ENCODE assay signal across 22 cellular contexts in the genomic region with DNA sequence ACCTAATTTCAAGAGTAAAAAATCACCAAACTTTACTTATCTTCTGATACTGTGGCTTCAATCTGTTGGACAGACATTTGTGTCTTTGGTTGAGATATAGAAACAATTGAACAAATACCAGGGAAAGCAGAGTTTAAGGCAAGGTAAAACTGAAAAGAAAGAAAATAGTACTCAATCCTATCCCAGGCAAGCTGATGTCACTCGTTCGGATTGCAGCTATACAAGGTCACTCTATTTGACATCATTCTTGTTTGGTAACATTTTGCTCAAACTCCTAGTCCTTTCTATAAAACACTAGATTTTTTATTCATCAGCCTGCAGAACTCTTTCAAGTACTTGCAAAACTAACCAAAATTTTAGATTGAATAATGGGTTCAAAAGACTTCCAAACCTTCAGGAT.
DNase-seq lines count a peak whose midpoint lies in the region; ATAC-seq and TF ChIP-seq lines count a peak whose summit lies in the region.
"Had no signal": no experiment of that assay in that cellular context is flagged by ENCODE, and none has a peak within 500 bp of the region (broad histone marks: within the 10 kb centered on the region; RNA-seq: fewer than 3 reads in every experiment).

No MANE protein-coding gene starts in this region.

- H3K9me2 ChIP-seq in hepatocyte (replicated peaks; ENCODE audit: insufficient read depth), result no peaks in the 10 kb centered on the region

- H3K4me2 ChIP-seq in smooth muscle cell (no peak overlapping the region), hepatocyte (no peak overlapping the region)
- H3K4me2 ChIP-seq: GM23338 had no signal

- H3K79me2 ChIP-seq in smooth muscle cell (ENCODE audit: low read depth), result peaks cover 3% of the 10 kb centered on the region
- no peaks in the 10 kb centered on the region for H3K79me2 ChIP-seq in hepatocyte

- TF ChIP-seq CTCF in smooth muscle cell (IDR thresholded peaks at IDR 0.05; ENCODE audit: borderline replicate concordance, insufficient read depth, poor library complexity, severe bottlenecking), result no peak
- TF ChIP-seq CTCF in hepatocyte (IDR thresholded peaks at IDR 0.05; ENCODE audit: poor library complexity), result no peak

- peak overlapping the region; percentile 63 for H3K27ac ChIP-seq in smooth muscle cell (ENCODE audit: low read depth)
- H3K27ac ChIP-seq in hepatocyte, result no peak overlapping the region
- H3K27ac ChIP-seq: 22Rv1, BLaER1, C4-2B had no signal

- no peaks in the 10 kb centered on the region for H3K36me3 ChIP-seq in smooth muscle cell (ENCODE audit: low read depth)
- no peaks in the 10 kb centered on the region for H3K36me3 ChIP-seq in hepatocyte (replicated peaks; ENCODE audit: insufficient read depth, low read depth)
- H3K36me3 ChIP-seq: BLaER1 had no signal

- no peak overlapping the region for H3K9ac ChIP-seq in smooth muscle cell (ENCODE audit: low read depth)
- H3K9ac ChIP-seq: BLaER1 had no signal

- no peaks in the 10 kb centered on the region for H3K27me3 Mint-ChIP-seq in activated T-cell treated with anti-CD3 and anti-CD28 coated beads, Interleukin-2, amount 50 U/mL, for 24 hours
- H3K27me3 Mint-ChIP-seq in activated T-cell treated with anti-CD3 and anti-CD28 coated beads, Interleukin-2, amount 50 U/mL, for 72 hours (ENCODE audit: low read depth), result no peaks in the 10 kb centered on the region
- no peaks in the 10 kb centered on the region for H3K27me3 Mint-ChIP-seq in activated T-helper 1 cell treated with anti-CD3 and anti-CD28 coated beads, Interleukin-12 subunit alpha, Interleukin-12 subunit beta, Interleukin-2, Interleukin-4 antibody, amounts not matched to agents 30 ng/mL and 10 ng/mL and 1 ng/mL, durations not matched to agents 14 hours and 24 hours and 36 hours (ENCODE audit: insufficient read depth)
- H3K27me3 Mint-ChIP-seq: B cell; CD4-positive, CD25-positive, alpha-beta regulatory T cell had no signal

- H3K4me3 ChIP-seq in smooth muscle cell (no peak overlapping the region), hepatocyte (no peak overlapping the region)
- H3K4me3 ChIP-seq: BLaER1, GM12878, GM23338 had no signal

- no peaks in the 10 kb centered on the region for H3K36me3 Mint-ChIP-seq in activated T-cell treated with anti-CD3 and anti-CD28 coated beads, Interleukin-2, amount 50 U/mL, for 24 hours (ENCODE audit: low read depth)
- no peaks in the 10 kb centered on the region for H3K36me3 Mint-ChIP-seq in activated T-cell treated with anti-CD3 and anti-CD28 coated beads, Interleukin-2, amount 50 U/mL, for 72 hours (ENCODE audit: insufficient read depth in 2 of 2)
- H3K36me3 Mint-ChIP-seq in activated T-helper 1 cell treated with anti-CD3 and anti-CD28 coated beads, Interleukin-12 subunit alpha, Interleukin-12 subunit beta, Interleukin-2, Interleukin-4 antibody, amounts not matched to agents 30 ng/mL and 10 ng/mL and 1 ng/mL, durations not matched to agents 14 hours and 24 hours and 36 hours (ENCODE audit: low read depth), result peaks cover 2% of the 10 kb centered on the region
- H3K36me3 Mint-ChIP-seq: CD4-positive, CD25-positive, alpha-beta regulatory T cell; CD8-positive, alpha-beta T cell had no signal

- peaks cover 85% of the 10 kb centered on the region for H3K4me1 Mint-ChIP-seq in activated T-cell treated with anti-CD3 and anti-CD28 coated beads, Interleukin-2, amount 50 U/mL, for 24 hours (ENCODE audit: low read depth)
- H3K4me1 Mint-ChIP-seq in activated T-cell treated with anti-CD3 and anti-CD28 coated beads, Interleukin-2, amount 50 U/mL, for 72 hours (ENCODE audit: low read depth), result peaks cover 90% of the 10 kb centered on the region
- H3K4me1 Mint-ChIP-seq in activated T-helper 1 cell treated with anti-CD3 and anti-CD28 coated beads, Interleukin-12 subunit alpha, Interleukin-12 subunit beta, Interleukin-2, Interleukin-4 antibody, amounts not matched to agents 30 ng/mL and 10 ng/mL and 1 ng/mL, durations not matched to agents 14 hours and 24 hours and 36 hours (ENCODE audit: low read depth), result peaks cover 78% of the 10 kb centered on the region

- H3F3A ChIP-seq in smooth muscle cell (ENCODE audit: low read depth), result peaks cover 34% of the 10 kb centered on the region

- peaks cover 3% of the 10 kb centered on the region for H3K9me3 Mint-ChIP-seq in activated T-cell treated with anti-CD3 and anti-CD28 coated beads, Interleukin-2, amount 50 U/mL, for 24 hours
- H3K9me3 Mint-ChIP-seq in activated T-cell treated with anti-CD3 and anti-CD28 coated beads, Interleukin-2, amount 50 U/mL, for 72 hours, result no peaks in the 10 kb centered on the region
- H3K9me3 Mint-ChIP-seq in activated T-helper 1 cell treated with anti-CD3 and anti-CD28 coated beads, Interleukin-12 subunit alpha, Interleukin-12 subunit beta, Interleukin-2, Interleukin-4 antibody, amounts not matched to agents 30 ng/mL and 10 ng/mL and 1 ng/mL, durations not matched to agents 14 hours and 24 hours and 36 hours, result no peaks in the 10 kb centered on the region
- H3K9me3 Mint-ChIP-seq: CD4-positive, CD25-positive, alpha-beta regulatory T cell; CD8-positive, alpha-beta T cell; GM23338; H9 had no signal

- intact Hi-C loops in activated T-helper 1 cell treated with anti-CD3 and anti-CD28 coated beads, Interleukin-12 subunit alpha, Interleukin-12 subunit beta, Interleukin-2, Interleukin-4 antibody, amounts not matched to agents 30 ng/mL and 10 ng/mL and 1 ng/mL, durations not matched to agents 14 hours and 24 hours and 36 hours (cut with micrococcal nuclease), result loop anchor here (5.0 kb wide), 4 partner anchors 348 to 563 kb away; no protein-coding TSS in a partner anchor

- H2AFZ ChIP-seq in smooth muscle cell (ENCODE audit: low read depth) (no peak overlapping the region), hepatocyte (no peak overlapping the region)
- H2AFZ ChIP-seq: GM23338 had no signal

- no peaks in the 10 kb centered on the region for H3K9me3 ChIP-seq in smooth muscle cell (replicated peaks; ENCODE audit: low read depth)
- no peaks in the 10 kb centered on the region for H3K9me3 ChIP-seq in hepatocyte (ENCODE audit: low read depth)
- H3K9me3 ChIP-seq: BLaER1, Caco-2 had no signal

- 65% methylated on average over 2 of the region's 2 CpGs for WGBS in smooth muscle cell (ENCODE audit: low lambda C conversion rate)
- WGBS in hepatocyte (ENCODE audit: low lambda C conversion rate, missing lambda C conversion rate), result 79% methylated on average over 2 of the region's 2 CpGs

- no peak for ATAC-seq in activated T-cell treated with anti-CD3 and anti-CD28 coated beads, Interleukin-2, amount 50 U/mL, for 72 hours (replicated peaks in 1 of 2)
- ATAC-seq: CD8-positive, alpha-beta T cell; GM12878; GM23338; HCT116 had no signal

- peak overlapping the region; percentile 53 for H3K27ac Mint-ChIP-seq in activated T-cell treated with anti-CD3 and anti-CD28 coated beads, Interleukin-2, amount 50 U/mL, for 24 hours
- no peak overlapping the region for H3K27ac Mint-ChIP-seq in activated T-cell treated with anti-CD3 and anti-CD28 coated beads, Interleukin-2, amount 50 U/mL, for 72 hours
- H3K27ac Mint-ChIP-seq in activated T-helper 1 cell treated with anti-CD3 and anti-CD28 coated beads, Interleukin-12 subunit alpha, Interleukin-12 subunit beta, Interleukin-2, Interleukin-4 antibody, amounts not matched to agents 30 ng/mL and 10 ng/mL and 1 ng/mL, durations not matched to agents 14 hours and 24 hours and 36 hours, result peak overlapping the region; percentile 32
- H3K27ac Mint-ChIP-seq: B cell; CD8-positive, alpha-beta T cell; GM23338; H9 had no signal

- no peaks in the 10 kb centered on the region for H3K27me3 ChIP-seq in smooth muscle cell (ENCODE audit: low read depth)
- H3K27me3 ChIP-seq in hepatocyte, result no peaks in the 10 kb centered on the region
- H3K27me3 ChIP-seq: BLaER1 had no signal

- no peak overlapping the region for H3K4me3 Mint-ChIP-seq in activated T-cell treated with anti-CD3 and anti-CD28 coated beads, Interleukin-2, amount 50 U/mL, for 24 hours
- no peak overlapping the region for H3K4me3 Mint-ChIP-seq in activated T-cell treated with anti-CD3 and anti-CD28 coated beads, Interleukin-2, amount 50 U/mL, for 72 hours
- no peak overlapping the region for H3K4me3 Mint-ChIP-seq in activated T-helper 1 cell treated with anti-CD3 and anti-CD28 coated beads, Interleukin-12 subunit alpha, Interleukin-12 subunit beta, Interleukin-2, Interleukin-4 antibody, amounts not matched to agents 30 ng/mL and 10 ng/mL and 1 ng/mL, durations not matched to agents 14 hours and 24 hours and 36 hours
- H3K4me3 Mint-ChIP-seq: B cell; CD4-positive, CD25-positive, alpha-beta regulatory T cell; CD8-positive, alpha-beta T cell; GM23338; H9 had no signal

- H3K4me1 ChIP-seq in smooth muscle cell (ENCODE audit: low read depth) (peaks cover 26% of the 10 kb centered on the region), hepatocyte (ENCODE audit: insufficient read depth) (peaks cover 26% of the 10 kb centered on the region)

- no peak for DNase-seq in activated T-cell treated with anti-CD3 and anti-CD28 coated beads, Interleukin-2, amount 50 U/mL, for 24 hours
- DNase-seq in activated T-cell treated with anti-CD3 and anti-CD28 coated beads, Interleukin-2, amount 50 U/mL, for 72 hours, result no peak
- no peak for DNase-seq in activated T-helper 1 cell treated with anti-CD3 and anti-CD28 coated beads, Interleukin-12 subunit alpha, Interleukin-12 subunit beta, Interleukin-2, Interleukin-4 antibody, amounts not matched to agents 30 ng/mL and 10 ng/mL and 1 ng/mL, durations not matched to agents 14 hours and 24 hours and 36 hours (ENCODE audit: low spot score)
- no peak for DNase-seq in smooth muscle cell (lab: John Stamatoyannopoulos, UW; ENCODE audit: unreplicated experiment)
- DNase-seq in nucleus accumbens (lab: John Stamatoyannopoulos, UW), result no peak
- no peak for DNase-seq in epidermal melanocyte (ENCODE audit: insufficient read length, low spot score)
- no peak for DNase-seq in hepatocyte (ENCODE audit: low spot score)
- DNase-seq: Caco-2; CD4-positive, CD25-positive, alpha-beta regulatory T cell; CD8-positive, alpha-beta T cell; DMS 273 treated with DMSO at 0.1 percent for 48 hours; DMS79; EL; GDM1; H9 had no signal

- H4K20me1 ChIP-seq in smooth muscle cell (ENCODE audit: low read depth) (no peaks in the 10 kb centered on the region), hepatocyte (ENCODE audit: insufficient read depth, poor library complexity, severe bottlenecking) (no peaks in the 10 kb centered on the region)
- H4K20me1 ChIP-seq: BLaER1 had no signal
